In the genomic region with DNA sequence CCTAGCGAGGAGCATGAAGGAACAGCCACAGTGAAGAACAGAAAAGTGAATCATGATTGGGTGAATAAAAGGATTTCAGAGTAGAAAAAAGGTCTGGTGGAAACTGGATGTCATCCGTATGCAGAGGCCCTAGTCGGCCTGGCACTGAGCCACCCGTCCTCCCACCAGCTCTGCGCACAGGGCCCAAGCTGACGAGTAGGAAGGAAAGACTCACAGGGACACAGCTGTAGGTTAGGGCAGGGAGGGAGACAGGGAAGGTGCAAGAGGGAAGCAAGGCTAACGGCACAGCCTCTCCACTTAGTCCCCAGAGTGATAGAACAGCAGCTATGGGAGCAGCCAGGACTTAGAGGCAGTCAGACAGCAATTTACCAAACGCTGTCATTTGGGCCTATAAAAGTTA, we compare ENCODE assay signal across 1 cellular context.
TF ChIP-seq lines count a peak whose summit lies in the region.

No MANE protein-coding gene starts in this region.

TF ChIP-seq in HepG2, 621 proteins besides CTCF, POLR2A, EP300 and RAD21 (continued from another document):
- TF ChIP-seq, protein P1, sequence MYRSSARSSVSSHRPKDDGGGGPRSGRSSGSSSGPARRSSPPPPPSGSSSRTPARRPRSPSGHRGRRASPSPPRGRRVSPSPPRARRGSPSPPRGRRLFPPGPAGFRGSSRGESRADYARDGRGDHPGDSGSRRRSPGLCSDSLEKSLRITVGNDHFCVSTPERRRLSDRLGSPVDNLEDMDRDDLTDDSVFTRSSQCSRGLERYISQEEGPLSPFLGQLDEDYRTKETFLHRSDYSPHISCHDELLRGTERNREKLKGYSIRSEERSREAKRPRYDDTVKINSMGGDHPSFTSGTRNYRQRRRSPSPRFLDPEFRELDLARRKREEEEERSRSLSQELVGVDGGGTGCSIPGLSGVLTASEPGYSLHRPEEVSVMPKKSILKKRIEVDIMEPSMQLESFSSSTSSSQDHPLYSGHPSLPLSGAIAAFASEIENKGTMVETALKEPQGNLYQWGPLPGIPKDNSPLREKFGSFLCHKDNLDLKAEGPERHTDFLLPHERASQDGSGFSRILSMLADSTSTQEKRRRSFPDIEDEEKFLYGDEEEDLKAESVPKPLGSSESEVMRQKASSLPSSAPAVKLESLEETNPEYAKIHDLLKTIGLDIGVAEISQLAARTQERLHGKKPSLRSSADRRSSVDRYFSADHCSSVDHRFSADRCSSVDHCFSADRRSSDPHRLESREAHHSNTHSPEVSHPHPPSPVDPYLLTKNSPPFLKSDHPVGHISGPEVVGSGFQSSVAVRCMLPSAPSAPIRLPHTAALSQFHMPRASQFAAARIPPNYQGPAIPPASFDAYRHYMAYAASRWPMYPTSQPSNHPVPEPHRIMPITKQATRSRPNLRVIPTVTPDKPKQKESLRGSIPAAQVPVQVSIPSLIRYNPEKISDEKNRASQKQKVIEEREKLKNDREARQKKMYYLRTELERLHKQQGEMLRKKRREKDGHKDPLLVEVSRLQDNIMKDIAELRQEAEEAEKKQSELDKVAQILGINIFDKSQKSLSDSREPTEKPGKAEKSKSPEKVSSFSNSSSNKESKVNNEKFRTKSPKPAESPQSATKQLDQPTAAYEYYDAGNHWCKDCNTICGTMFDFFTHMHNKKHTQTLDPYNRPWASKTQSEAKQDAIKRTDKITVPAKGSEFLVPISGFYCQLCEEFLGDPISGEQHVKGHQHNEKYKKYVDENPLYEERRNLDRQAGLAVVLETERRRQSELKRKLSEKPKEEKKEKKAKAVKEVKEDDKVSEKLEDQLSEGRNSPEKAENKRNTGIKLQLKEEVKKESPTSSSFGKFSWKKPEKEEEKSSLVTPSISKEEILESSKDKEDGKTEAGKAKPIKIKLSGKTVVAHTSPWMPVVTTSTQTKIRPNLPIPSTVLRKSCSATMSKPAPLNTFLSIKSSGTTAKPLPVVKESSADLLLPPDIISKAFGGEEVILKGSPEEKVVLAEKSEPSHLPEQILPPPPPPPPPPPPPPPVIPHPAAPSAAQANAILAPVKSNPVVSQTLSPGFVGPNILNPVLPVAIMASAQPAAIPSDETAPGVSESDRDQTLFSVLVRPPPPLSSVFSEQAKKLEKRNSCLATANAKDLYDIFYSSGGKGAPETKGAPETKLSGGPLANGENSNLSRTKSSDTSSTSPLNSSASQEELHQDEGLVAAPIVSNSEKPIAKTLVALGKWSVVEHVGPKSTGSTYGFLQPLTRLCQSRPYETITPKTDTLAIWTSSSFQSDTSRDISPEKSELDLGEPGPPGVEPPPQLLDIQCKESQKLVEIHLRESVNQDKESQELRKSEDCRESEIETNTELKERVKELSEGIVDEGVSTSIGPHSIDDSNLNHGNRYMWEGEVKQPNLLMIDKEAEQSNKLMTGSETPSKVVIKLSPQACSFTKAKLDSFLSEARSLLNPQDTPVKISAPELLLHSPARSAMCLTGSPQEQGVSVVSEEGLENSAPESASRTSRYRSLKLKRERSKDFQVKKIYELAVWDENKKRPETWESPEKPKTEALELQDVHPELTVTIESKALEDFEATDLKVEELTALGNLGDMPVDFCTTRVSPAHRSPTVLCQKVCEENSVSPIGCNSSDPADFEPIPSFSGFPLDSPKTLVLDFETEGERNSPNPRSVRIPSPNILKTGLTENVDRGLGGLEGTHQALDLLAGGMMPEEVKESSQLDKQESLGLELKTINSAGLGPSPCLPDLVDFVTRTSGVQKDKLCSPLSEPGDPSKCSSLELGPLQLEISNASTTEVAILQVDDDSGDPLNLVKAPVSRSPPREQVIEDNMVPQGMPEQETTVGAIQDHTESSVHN (CRISPR knock-in tag; IDR thresholded peaks at IDR 0.05), result no peak
